30 cellular contexts compared by ENCODE assay signal in genomic region chr2:163697846-163698637, GRCh38. TPM values are rescaled to one million over a fixed set of nuclear protein-coding genes. Genes with fewer than 3 reads are reported as not detected.
DNase-seq lines count a peak whose midpoint lies in the region; ATAC-seq and TF ChIP-seq lines count a peak whose summit lies in the region.
"Had no signal": no experiment of that assay in that cellular context is flagged by ENCODE, and none has a peak within 500 bp of the region (broad histone marks: within the 10 kb centered on the region; RNA-seq: fewer than 3 reads in every experiment).

No MANE protein-coding gene starts in this region.

- no peak overlapping the region for H3K4me3 Mint-ChIP-seq in progenitor cell of endocrine pancreas (ENCODE audit: low read depth)

- no peaks in the 10 kb centered on the region for H3K36me3 ChIP-seq in mesenchymal stem cell (ENCODE audit: control insufficient read depth in 1 of 2, insufficient read depth in 2 of 2, low read depth in 1 of 2, low read length in 2 of 2)
- H3K36me3 ChIP-seq: esophagus muscularis mucosa had no signal

- intact Hi-C loops in Right ventricle myocardium inferior (cut with DNase I) (loop anchor here (5.0 kb wide), 1 partner anchor 41 kb away; no protein-coding TSS in a partner anchor), cardiac septum (cut with DNase I) (no loop called here)

- H3K18ac ChIP-seq in mesenchymal stem cell (ENCODE audit: low read depth in 1 of 2, low read length in 2 of 2): no peak overlapping the region

- H3K27me3 Mint-ChIP-seq in progenitor cell of endocrine pancreas: no peaks in the 10 kb centered on the region

- H3K79me1 ChIP-seq in mesenchymal stem cell (replicated peaks; ENCODE audit: low read length, poor library complexity, severe bottlenecking): peaks cover 2% of the 10 kb centered on the region

- no peak overlapping the region for H3K9ac ChIP-seq in mesenchymal stem cell (ENCODE audit: low read length)

- H3K27ac ChIP-seq in mesenchymal stem cell (ENCODE audit: low read length, poor library complexity, severe bottlenecking): peak overlapping the region; percentile 29
- H3K27ac ChIP-seq: C4-2B, esophagus muscularis mucosa, VCaP had no signal

- H3K4ac ChIP-seq in mesenchymal stem cell (ENCODE audit: low read depth in 1 of 2, low read length in 2 of 2): no peak overlapping the region

- no peak overlapping the region for H2BK120ac ChIP-seq in mesenchymal stem cell (ENCODE audit: low read depth, low read length)

- TF ChIP-seq CTCF in choroid plexus epithelial cell (conservative IDR thresholded peaks at IDR 0.05; ENCODE audit: low read depth, low read length) (no peak), progenitor cell of endocrine pancreas (IDR thresholded peaks at IDR 0.05; ENCODE audit: unreplicated experiment) (no peak)

- no peaks in the 10 kb centered on the region for H3K27me3 ChIP-seq in mesenchymal stem cell (ENCODE audit: control insufficient read depth in 1 of 2, insufficient read depth in 1 of 2, low read length in 2 of 2)
- H3K27me3 ChIP-seq: esophagus muscularis mucosa had no signal

- peak overlapping the region; percentile 29 for H3K27ac Mint-ChIP-seq in progenitor cell of endocrine pancreas
- H3K27ac Mint-ChIP-seq: activated naive CD4-positive, alpha-beta T cell treated with anti-CD3 and anti-CD28 coated beads, Interleukin-2, amount 50 U/mL, for 72 hours had no signal

- H3K4me3 ChIP-seq in choroid plexus epithelial cell (ENCODE audit: low read depth, low read length) (no peak overlapping the region), mesenchymal stem cell (ENCODE audit: insufficient read depth in 1 of 2, low read depth in 1 of 2, low read length in 2 of 2) (no peak overlapping the region)
- H3K4me3 ChIP-seq: esophagus muscularis mucosa had no signal

- peak overlapping the region; percentile 6 for H2AK5ac ChIP-seq in mesenchymal stem cell (ENCODE audit: low read length, severe bottlenecking)

- H3K9me3 ChIP-seq in mesenchymal stem cell (ENCODE audit: control insufficient read depth, low read length): no peaks in the 10 kb centered on the region
- H3K9me3 ChIP-seq: Caco-2, esophagus muscularis mucosa had no signal

- no peak overlapping the region for H2BK5ac ChIP-seq in mesenchymal stem cell (ENCODE audit: low read depth, low read length, poor library complexity, severe bottlenecking)

- H3K23ac ChIP-seq in mesenchymal stem cell (ENCODE audit: low read length in 2 of 2): no peak overlapping the region

- H3K14ac ChIP-seq in mesenchymal stem cell (ENCODE audit: low read length in 2 of 2): no peak overlapping the region

- no peak overlapping the region for H4K8ac ChIP-seq in mesenchymal stem cell (ENCODE audit: low read length)

- 98% methylated on average over 3 of the region's 5 CpGs for WGBS in mesenchymal stem cell

- DNase-seq in Right ventricle myocardium inferior (ENCODE audit: missing footprints): no peak
- no peak for DNase-seq in cardiac septum (ENCODE audit: low spot score)
- DNase-seq in choroid plexus epithelial cell (ENCODE audit: low read depth): peak; percentile 39
- DNase-seq in mesenchymal stem cell: no peak
- DNase-seq in progenitor cell of endocrine pancreas (ENCODE audit: low spot score, unreplicated experiment): no peak
- DNase-seq in amniotic stem cell (lab: John Stamatoyannopoulos, UW): no peak
- DNase-seq in activated CD4-positive, alpha-beta T cell treated with anti-CD3 and anti-CD28 coated beads, Interleukin-2, amount 50 U/mL, for 4 hours: no peak
- no peak for DNase-seq in hippocampal formation (lab: John Stamatoyannopoulos, UW)
- DNase-seq: 8988T; activated CD4-positive, alpha-beta T cell treated with anti-CD3 and anti-CD28 coated beads for 48 hours; activated effector memory CD4-positive, alpha-beta T cell treated with Interleukin-2 at 50 U/mL for 16 hours; Caco-2; caudate nucleus; dermis blood vessel endothelial cell; foreskin fibroblast; IMR-90; NCI-H1436 treated with DMSO at 0.1 percent for 48 hours; NCI-H2081 treated with DMSO at 0.1 percent for 48 hours; NCI-H2227 treated with DMSO at 0.1 percent for 48 hours; nucleus accumbens; SIG-M5; stimulated activated CD4-positive, alpha-beta T cell treated with anti-CD3 and anti-CD28 coated beads, Interleukin-15, amount 100 ng/mL, for 24 hours; stimulated activated CD4-positive, alpha-beta T cell treated with anti-CD3 and anti-CD28 coated beads, Interleukin-4, amount 100 ng/mL, for 4 hours; SW 1271 had no signal

- H2BK12ac ChIP-seq in mesenchymal stem cell (ENCODE audit: low read length in 2 of 2): no peak overlapping the region

- H3K36me3 Mint-ChIP-seq in progenitor cell of endocrine pancreas (ENCODE audit: insufficient read depth): no peaks in the 10 kb centered on the region
- H3K36me3 Mint-ChIP-seq: activated naive CD4-positive, alpha-beta T cell treated with anti-CD3 and anti-CD28 coated beads, Interleukin-2, amount 50 U/mL, for 72 hours had no signal

- no peak overlapping the region for H3K4me2 ChIP-seq in mesenchymal stem cell (ENCODE audit: low read length, poor library complexity, severe bottlenecking)

- no peak overlapping the region for H2AFZ ChIP-seq in mesenchymal stem cell (ENCODE audit: low read depth, low read length)

- H3K9me3 Mint-ChIP-seq in progenitor cell of endocrine pancreas (ENCODE audit: low read depth): no peaks in the 10 kb centered on the region

- H4K91ac ChIP-seq in mesenchymal stem cell (ENCODE audit: low read length): no peak overlapping the region

- H2BK15ac ChIP-seq in mesenchymal stem cell (ENCODE audit: low read depth, poor library complexity, severe bottlenecking): no peak overlapping the region

- H3K4me1 ChIP-seq in mesenchymal stem cell (ENCODE audit: control insufficient read depth, insufficient read depth, low read depth, low read length): peaks cover 4% of the 10 kb centered on the region

- peak; percentile 18 for ATAC-seq in Right ventricle myocardium inferior
- ATAC-seq: activated naive CD4-positive, alpha-beta T cell treated with anti-CD3 and anti-CD28 coated beads, Interleukin-2, amount 50 U/mL, for 72 hours; Panc1 had no signal

- peaks cover 11% of the 10 kb centered on the region for H3K4me1 Mint-ChIP-seq in progenitor cell of endocrine pancreas (ENCODE audit: low read depth)

RNA-seq across cellular contexts. Expression of gene FIGN, which starts 37.8 kb away (rescaled TPM):
- total RNA-seq in Right ventricle myocardium inferior: 16.7 TPM
- total RNA-seq in cardiac septum: 16.4 TPM
- polyA plus RNA-seq in mesenchymal stem cell (2013, experiment 1 of 2): 6.1 TPM
- polyA plus RNA-seq in mesenchymal stem cell (2013, experiment 2 of 2): 5.7 TPM
- total RNA-seq in progenitor cell of endocrine pancreas: 18.0 and 19.3 TPM in 2 replicates
- total RNA-seq: activated CD8-positive, alpha-beta memory T cell treated with anti-CD3 and anti-CD28 coated beads for 36 hours; activated naive CD4-positive, alpha-beta T cell treated with anti-CD3 and anti-CD28 coated beads, Interleukin-2, amount 50 U/mL, for 72 hours; Caco-2 had no signal
